1 cellular context compared by ENCODE assay signal in genomic region chr2:127347000-127347399, GRCh38.
TF ChIP-seq lines count a peak whose summit lies in the region.

No MANE protein-coding gene starts in this region.

TF ChIP-seq in WTC11, 78 proteins besides CTCF, POLR2A, EP300 and RAD21 (continued from another document):
- TF ChIP-seq MLX (CRISPR knock-in tag; IDR thresholded peaks at IDR 0.05) (no peak), GABPB1 (CRISPR knock-in tag; IDR thresholded peaks at IDR 0.05) (no peak)
